ENCODE assay signal across 8 cellular contexts in genomic region chr1:155323729-155324040, GRCh38. TPM values are rescaled to one million over a fixed set of nuclear protein-coding genes. Genes with fewer than 3 reads are reported as not detected.
DNase-seq lines count a peak whose midpoint lies in the region; ATAC-seq, FAIRE-seq and TF ChIP-seq lines count a peak whose summit lies in the region.

No MANE protein-coding gene starts in this region.

- TF ChIP-seq POLR2A in H1 (IDR thresholded peaks at IDR 0.05; ENCODE audit: control extremely low read depth in 1 of 2, low read depth in 2 of 2, low read length in 2 of 2) = no peak

- DNase-seq in NOMO-1 treated with dmso at 0.1 percent for 144 hours (lab: John Stamatoyannopoulos, UW; ENCODE audit: unreplicated experiment) = peak; percentile 76
- DNase-seq in activated CD8-positive, alpha-beta memory T cell treated with anti-CD3 and anti-CD28 coated beads for 48 hours (ENCODE audit: low read depth in 2 of 3, low spot score in 2 of 3) = peak in 2 of 3 experiments; percentile 66 to 76
- peak; percentile 77 to 93 for DNase-seq in H1 (ENCODE audit: low read depth in 1 of 2, low spot score in 2 of 2)
- peak; percentile 96 for DNase-seq in mesenteric fat pad (ENCODE audit: low spot score)
- peak; percentile 63 for DNase-seq in stimulated activated CD8-positive, alpha-beta memory T cell treated with anti-CD3 and anti-CD28 coated beads, Interleukin-15, amount 100 ng/mL, for 24 hours (ENCODE audit: low read depth)

- no peak for TF ChIP-seq EP300 in H1 (IDR thresholded peaks at IDR 0.05; ENCODE audit: borderline replicate concordance in 1 of 2, low read depth in 2 of 2, low read length in 2 of 2)

- peaks cover 0 to 4% of the 10 kb centered on the region in 2 experiments; a peak in 1 of 4 replicates for H3K79me2 ChIP-seq in H1 (ENCODE audit: control insufficient read depth in 1 of 2, insufficient read depth in 2 of 2, low read length in 2 of 2)

- peaks cover 52% of the 10 kb centered on the region for H4K20me1 ChIP-seq in BLaER1
- H4K20me1 ChIP-seq in H1 (replicated peaks in 1 of 2; ENCODE audit: control insufficient read depth in 1 of 2, insufficient read depth in 2 of 2, low read length in 2 of 2) = peaks cover 8 to 12% of the 10 kb centered on the region in 2 experiments

- H2BK5ac ChIP-seq in H1 (ENCODE audit: low read depth, low read length) = peak overlapping the region; percentile 83; the same call in 1 of the 2 replicates

- POLR2A ChIA-PET in H1 (lab: Charles Lee; ENCODE audit: partially characterized antibody) = interaction anchor here (0.8 to 2.6 kb wide), 11 partner anchors 10 to 240 kb away, joined by 3 to 11 read pairs (median 5); partner anchors contain the start of genes CLK2, ENTREP3, FDPS and MTX1

- peak overlapping the region; percentile 90 for H3K56ac ChIP-seq in H1 (replicated peaks; ENCODE audit: insufficient read length, low read depth, low read length)

- H3K4me2 ChIP-seq in BLaER1 (peak overlapping the region; percentile 94), H1 (ENCODE audit: insufficient read depth in 1 of 2, low read depth in 2 of 2, low read length in 2 of 2) (peak overlapping the region; percentile 73 to 97)

- H3K4ac ChIP-seq in H1 (replicated peaks; ENCODE audit: insufficient read length, low read depth, low read length) = peak overlapping the region; percentile 66

- H3K23ac ChIP-seq in H1 (ENCODE audit: insufficient read length) = no peak overlapping the region

- peaks cover 4% of the 10 kb centered on the region for H3K79me1 ChIP-seq in H1 (ENCODE audit: low read depth, low read length)

- H2AFZ ChIP-seq in H1 (ENCODE audit: low read length) = 0 out of 2 replicates have a peak overlapping the region, but pooled peaks have one; percentile 68

- H3K23me2 ChIP-seq in H1 (ENCODE audit: low read depth, low read length) = peaks cover 16% of the 10 kb centered on the region; the same call in 1 of the 2 replicates

- no peaks in the 10 kb centered on the region for H3K9me3 ChIP-seq in BLaER1
- H3K9me3 ChIP-seq in H1 (ENCODE audit: insufficient read depth in 2 of 2, low read depth in 1 of 2, low read length in 1 of 2) = no peaks in the 10 kb centered on the region

- no peak overlapping the region for H2AK5ac ChIP-seq in H1 (ENCODE audit: low read depth, low read length)

- H3K18ac ChIP-seq in H1 (ENCODE audit: extremely low read depth, low read length) = peak overlapping the region; percentile 78; the same call in 1 of the 2 replicates

- peak overlapping the region; percentile 95 for H4K5ac ChIP-seq in H1 (ENCODE audit: insufficient read length, low read depth, low read length)

- H2BK12ac ChIP-seq in H1 (ENCODE audit: low read depth, low read length) = 0 out of 2 replicates have a peak overlapping the region, but pooled peaks have one; percentile 39

- FAIRE-seq in H1 (lab: Jason Lieb, UNC) = no peak

- no peak for TF ChIP-seq RAD21 in H1 (IDR thresholded peaks at IDR 0.05 in 1 of 2, conservative IDR thresholded peaks at IDR 0.05 in 1 of 2; ENCODE audit: low read depth in 2 of 2, low read length in 2 of 2)

- H3K36me3 ChIP-seq in BLaER1 = peaks cover 43% of the 10 kb centered on the region
- peaks cover 0 to 27% (median 9%) of the 10 kb centered on the region in 4 experiments; a peak in 6 of 8 replicates for H3K36me3 ChIP-seq in H1 (ENCODE audit: control insufficient read depth in 2 of 4, insufficient read depth in 4 of 4, low read length in 3 of 4)

- H3K27ac ChIP-seq in BLaER1 = peak overlapping the region; percentile 79
- H3K27ac ChIP-seq in H1 (ENCODE audit: low read depth, low read length) = peak overlapping the region; percentile 67; the same call in 1 of the 2 replicates

- peak overlapping the region; percentile 79 for H4K91ac ChIP-seq in H1 (replicated peaks; ENCODE audit: insufficient read length, low read length)

- TF ChIP-seq CTCF in H1 (IDR thresholded peaks at IDR 0.05; ENCODE audit: control extremely low read depth in 1 of 3, insufficient read depth in 1 of 3, low read depth in 1 of 3, low read length in 3 of 3) = no peak

- CTCF ChIA-PET in H1 (lab: Charles Lee; ENCODE audit: partially characterized antibody) = interaction anchor here (0.6 to 15.0 kb wide), 14 partner anchors 11 to 284 kb away, joined by 3 to 227 read pairs (median 6); partner anchors contain the start of genes CLK2, ENTREP3 and PKLR

- H3K27me3 ChIP-seq in BLaER1 (no peaks in the 10 kb centered on the region), H1 (replicated peaks in 1 of 4; ENCODE audit: control insufficient read depth in 3 of 4, extremely low read depth in 1 of 4, insufficient read depth in 3 of 4, low read length in 3 of 4) (peaks cover 0 to 5% (median 3%) of the 10 kb centered on the region in 4 experiments; a peak in 4 of 7 replicates)

- no peak overlapping the region for H2BK120ac ChIP-seq in H1 (replicated peaks; ENCODE audit: low read depth, low read length)

- H2BK20ac ChIP-seq in H1 (ENCODE audit: low read length) = no peak overlapping the region

- peak overlapping the region; percentile 86 for H4K8ac ChIP-seq in H1 (ENCODE audit: extremely low read depth, insufficient read depth, low read length)

- H3K4me3 ChIP-seq in BLaER1 = peak overlapping the region; percentile 86
- peak overlapping the region; percentile 82 to 95 (median 90) for H3K4me3 ChIP-seq in H1 (ENCODE audit: extremely low read depth in 1 of 4, insufficient read depth in 2 of 4, low read depth in 3 of 4, low read length in 4 of 4)

- WGBS in H1 (ENCODE audit: extremely low coverage in 1 of 2, insufficient coverage in 1 of 2, insufficient read length in 1 of 2, insufficient replicate concordance in 2 of 2, low coverage in 1 of 2, low lambda C conversion rate in 2 of 2, missing lambda C conversion rate in 1 of 2), 2 experiments = 1% methylated on average over 15 of the region's 29 CpGs; no CpG with 5 or more reads in 1 of the 2 experiments

- no peak overlapping the region for H3K14ac ChIP-seq in H1 (ENCODE audit: insufficient read length)

- H3K9ac ChIP-seq in BLaER1 (peak overlapping the region; percentile 78), H1 (replicated peaks in 1 of 4; ENCODE audit: extremely low read depth in 1 of 4, low read depth in 3 of 4, low read length in 3 of 4) (peak overlapping the region in 2 of 4 experiments; percentile 67 to 68; a peak in 4 of 7 replicates)

- ATAC-seq in GM19328 (IDR thresholded peaks at IDR 0.05; ENCODE audit: unreplicated experiment) = peak; percentile 46
- peak; percentile 21 for ATAC-seq in HG03565 (IDR thresholded peaks at IDR 0.05; ENCODE audit: unreplicated experiment)

- H3K4me1 ChIP-seq in BLaER1 (peaks cover 71% of the 10 kb centered on the region), H1 (replicated peaks in 1 of 4; ENCODE audit: control insufficient read depth in 3 of 4, insufficient read depth in 4 of 4, low read length in 3 of 4) (peaks cover 8 to 26% (median 14%) of the 10 kb centered on the region in 4 experiments; a peak in 6 of 7 replicates)

- H2BK15ac ChIP-seq in H1 (ENCODE audit: low read length) = peak overlapping the region; percentile 97; the same call in 1 of the 2 replicates

RNA-seq across cellular contexts. Expression of gene RUSC1, which starts 3.0 kb away (rescaled TPM):
- total RNA-seq in H1 (2021; fragmentation: NEBNext Ultra II Directional; extraction: Animal tissue kit (Norgen Biotek cat#: 25700)) = 54.6 and 59.8 TPM in 2 replicates
- polyA plus RNA-seq in H1 (2011; rRNA removed) = 90.4 and 117 TPM in 2 replicates
- 60.0 TPM for polyA plus RNA-seq in H1 (2011; cell fraction: cytosol; rRNA removed)
- polyA plus RNA-seq in H1 (2011; cell fraction: nucleus; rRNA removed) = 139 TPM
- 50.4 to 55.5 TPM (median 53.0 TPM) in 4 replicates for polyA plus RNA-seq in H1 (2012, experiment 1 of 2)
- 70.8 TPM for polyA plus RNA-seq in H1 (2012, experiment 2 of 2)
- 38.0 TPM for polyA plus RNA-seq in H1 (2013, experiment 1 of 2)
- polyA plus RNA-seq in H1 (2013, experiment 2 of 2) = 36.9 TPM
- polyA minus RNA-seq in H1 (2011; rRNA and poly(A)+ RNA removed) = 26.7 and 34.3 TPM in 2 replicates
- polyA minus RNA-seq in H1 (2011; cell fraction: cytosol; rRNA and poly(A)+ RNA removed) = 25.6 TPM
- polyA minus RNA-seq in H1 (2011; cell fraction: nucleus; rRNA and poly(A)+ RNA removed) = 27.8 TPM
- 20.8 TPM for total RNA-seq in mesenteric fat pad

RNA-seq across cellular contexts. Expression of gene FDPS, which starts 15.0 kb away (rescaled TPM):
- 368 and 370 TPM in 2 replicates for total RNA-seq in H1 (2021; fragmentation: NEBNext Ultra II Directional; extraction: Animal tissue kit (Norgen Biotek cat#: 25700))
- 234 and 267 TPM in 2 replicates for polyA plus RNA-seq in H1 (2011; rRNA removed)
- 353 TPM for polyA plus RNA-seq in H1 (2011; cell fraction: cytosol; rRNA removed)
- polyA plus RNA-seq in H1 (2011; cell fraction: nucleus; rRNA removed) = 245 TPM
- polyA plus RNA-seq in H1 (2012, experiment 1 of 2) = 352 to 469 TPM (median 417 TPM) in 4 replicates
- polyA plus RNA-seq in H1 (2012, experiment 2 of 2) = 350 TPM
- 351 TPM for polyA plus RNA-seq in H1 (2013, experiment 1 of 2)
- polyA plus RNA-seq in H1 (2013, experiment 2 of 2) = 364 TPM
- 183 and 260 TPM in 2 replicates for polyA minus RNA-seq in H1 (2011; rRNA and poly(A)+ RNA removed)
- 103 TPM for polyA minus RNA-seq in H1 (2011; cell fraction: cytosol; rRNA and poly(A)+ RNA removed)
- 97.7 TPM for polyA minus RNA-seq in H1 (2011; cell fraction: nucleus; rRNA and poly(A)+ RNA removed)
- total RNA-seq in mesenteric fat pad = 91.7 TPM

RNA-seq across cellular contexts. Expression of gene PKLR, which starts 22.4 kb away (rescaled TPM):
- total RNA-seq in H1 (2021; fragmentation: NEBNext Ultra II Directional; extraction: Animal tissue kit (Norgen Biotek cat#: 25700)) = 2.3 and 2.4 TPM in 2 replicates
- 7.5 and 9.9 TPM in 2 replicates for polyA plus RNA-seq in H1 (2011; rRNA removed)
- 7.1 TPM for polyA plus RNA-seq in H1 (2011; cell fraction: cytosol; rRNA removed)
- polyA plus RNA-seq in H1 (2011; cell fraction: nucleus; rRNA removed) = 8.5 TPM
- polyA plus RNA-seq in H1 (2012, experiment 1 of 2) = 2.9 to 5.2 TPM (median 4.0 TPM) in 4 replicates
- 4.1 TPM for polyA plus RNA-seq in H1 (2012, experiment 2 of 2)
- 0.93 TPM for polyA plus RNA-seq in H1 (2013, experiment 1 of 2)
- 0.96 TPM for polyA plus RNA-seq in H1 (2013, experiment 2 of 2)
- polyA minus RNA-seq in H1 (2011; rRNA and poly(A)+ RNA removed) = 2.8 and 3.7 TPM in 2 replicates
- polyA minus RNA-seq in H1 (2011; cell fraction: cytosol; rRNA and poly(A)+ RNA removed) = 1.5 TPM
- polyA minus RNA-seq in H1 (2011; cell fraction: nucleus; rRNA and poly(A)+ RNA removed) = 1.1 TPM
- total RNA-seq in mesenteric fat pad = not detected

RNA-seq across cellular contexts. Expression of gene HCN3, which starts 46.4 kb away (rescaled TPM):
- 5.5 and 6.4 TPM in 2 replicates for total RNA-seq in H1 (2021; fragmentation: NEBNext Ultra II Directional; extraction: Animal tissue kit (Norgen Biotek cat#: 25700))
- polyA plus RNA-seq in H1 (2011; rRNA removed) = 7.3 and 8.8 TPM in 2 replicates
- polyA plus RNA-seq in H1 (2011; cell fraction: cytosol; rRNA removed) = 8.3 TPM
- 41.0 TPM for polyA plus RNA-seq in H1 (2011; cell fraction: nucleus; rRNA removed)
- 6.4 to 8.9 TPM (median 6.9 TPM) in 4 replicates for polyA plus RNA-seq in H1 (2012, experiment 1 of 2)
- polyA plus RNA-seq in H1 (2012, experiment 2 of 2) = 3.6 TPM
- polyA plus RNA-seq in H1 (2013, experiment 1 of 2) = 4.6 TPM
- polyA plus RNA-seq in H1 (2013, experiment 2 of 2) = 4.7 TPM
- 4.7 and 8.4 TPM in 2 replicates for polyA minus RNA-seq in H1 (2011; rRNA and poly(A)+ RNA removed)
- 2.5 TPM for polyA minus RNA-seq in H1 (2011; cell fraction: cytosol; rRNA and poly(A)+ RNA removed)
- 7.1 TPM for polyA minus RNA-seq in H1 (2011; cell fraction: nucleus; rRNA and poly(A)+ RNA removed)
- 3.3 TPM for total RNA-seq in mesenteric fat pad

RNA-seq across cellular contexts. Expression of gene CLK2, which starts 50.4 kb away (rescaled TPM):
- 58.2 and 62.2 TPM in 2 replicates for total RNA-seq in H1 (2021; fragmentation: NEBNext Ultra II Directional; extraction: Animal tissue kit (Norgen Biotek cat#: 25700))
- 76.0 and 98.8 TPM in 2 replicates for polyA plus RNA-seq in H1 (2011; rRNA removed)
- 73.0 TPM for polyA plus RNA-seq in H1 (2011; cell fraction: cytosol; rRNA removed)
- polyA plus RNA-seq in H1 (2011; cell fraction: nucleus; rRNA removed) = 458 TPM
- 49.9 to 84.8 TPM (median 77.3 TPM) in 4 replicates for polyA plus RNA-seq in H1 (2012, experiment 1 of 2)
- polyA plus RNA-seq in H1 (2012, experiment 2 of 2) = 31.5 TPM
- 59.7 TPM for polyA plus RNA-seq in H1 (2013, experiment 1 of 2)
- 53.7 TPM for polyA plus RNA-seq in H1 (2013, experiment 2 of 2)
- 74.1 and 100 TPM in 2 replicates for polyA minus RNA-seq in H1 (2011; rRNA and poly(A)+ RNA removed)
- polyA minus RNA-seq in H1 (2011; cell fraction: cytosol; rRNA and poly(A)+ RNA removed) = 37.4 TPM
- 107 TPM for polyA minus RNA-seq in H1 (2011; cell fraction: nucleus; rRNA and poly(A)+ RNA removed)
- total RNA-seq in mesenteric fat pad = 34.7 TPM

Comparison
In these comparisons a context has a peak if more than half of its experiments do, and no peak if none do; other contexts are left out.
1. Peak in every context shown above with its lines: DNase-seq, ATAC-seq, H3K4me3 ChIP-seq and H3K27ac ChIP-seq.